ENCODE assay signal across 8 cellular contexts in genomic region chr6:106629103-106629858, GRCh38. TPM values are rescaled to one million over a fixed set of nuclear protein-coding genes. Genes with fewer than 3 reads are reported as not detected.
A peak's percentile ranks its signal among the peaks of the same experiment; 100 is the strongest.
DNase-seq lines count a peak whose midpoint lies in the region; ATAC-seq and TF ChIP-seq lines count a peak whose summit lies in the region.

QRSL1 (plus strand) TSS chr6:106629578; CDS start chr6:106629682, 104 bp downstream.
RTN4IP1 (minus strand) TSS chr6:106629498; CDS start chr6:106629021, 477 bp downstream.

- H3K4me3 ChIP-seq in LNCaP clone FGC (ENCODE audit: low read depth, low read length) (peak within 1 kb of the TSS; percentile 78), RWPE2 (ENCODE audit: severe bottlenecking) (peak within 1 kb of the TSS; percentile 58), fibroblast of pulmonary artery (replicated peaks; ENCODE audit: low read depth, low read length) (peak within 1 kb of the TSS; percentile 94)

- no peaks in the 10 kb centered on the region for H3K27me3 ChIP-seq in RWPE2 (ENCODE audit: insufficient read depth, poor library complexity, severe bottlenecking)

- 0 out of 2 replicates have a peak, but pooled peaks cover 5% of the 10 kb centered on the region for H3K36me3 ChIP-seq in RWPE2 (ENCODE audit: low read depth)

- no peaks in the 10 kb centered on the region for H3K9me3 Mint-ChIP-seq in nephron

- TF ChIP-seq CTCF in LNCaP clone FGC (IDR thresholded peaks at IDR 0.05; ENCODE audit: control insufficient read depth, extremely low read depth, insufficient read depth) (no peak), RWPE2 (IDR thresholded peaks at IDR 0.05; ENCODE audit: poor library complexity, severe bottlenecking) (no peak), fibroblast of pulmonary artery (IDR thresholded peaks at IDR 0.05; ENCODE audit: low read length, missing control alignments) (no peak), nephron (IDR thresholded peaks at IDR 0.05; ENCODE audit: unreplicated experiment in 3 of 3) (no peak)

- H3K27ac Mint-ChIP-seq in nephron: peak within 1 kb of the TSS; percentile 91 to 98 (median 96)

- DNase-seq in ELF-1 (ENCODE audit: low read depth, low spot score): peak; percentile 98
- DNase-seq in H4 (ENCODE audit: low spot score): peak; percentile 76
- peak; percentile 84 for DNase-seq in LNCaP clone FGC (ENCODE audit: low read depth)
- peak; percentile 72 for DNase-seq in RWPE2 (ENCODE audit: low spot score)
- DNase-seq in activated T-helper 9 cell treated with anti-CD3 and anti-CD28 coated beads, Interleukin-2, amount 50 U/mL, for 16 hours (ENCODE audit: low read depth): peak; percentile 71
- peak; percentile 94 for DNase-seq in fibroblast of pulmonary artery (ENCODE audit: low read depth)
- DNase-seq in stimulated activated naive CD8-positive, alpha-beta T cell treated with anti-CD3 and anti-CD28 coated beads, Interleukin-15, Interleukin-2, amounts not matched to agents 100 U/mL and 50 U/mL, for 24 hours: peak; percentile 83

- H3K4me1 Mint-ChIP-seq in nephron: peaks cover 16% of the 10 kb centered on the region

- no peaks in the 10 kb centered on the region for H3K4me1 ChIP-seq in RWPE2 (ENCODE audit: insufficient read depth, poor library complexity, severe bottlenecking)

- H3K27ac ChIP-seq in RWPE2 (ENCODE audit: poor library complexity, severe bottlenecking): peak within 1 kb of the TSS; percentile 46

- H3K36me3 Mint-ChIP-seq in nephron (ENCODE audit: low read depth): peaks cover 3% of the 10 kb centered on the region

- H3K4me3 Mint-ChIP-seq in nephron: peak within 1 kb of the TSS; percentile 92 to 96 (median 95)

- H3K9me3 ChIP-seq in RWPE2 (ENCODE audit: severe bottlenecking): no peaks in the 10 kb centered on the region

- ATAC-seq in RWPE2 (ENCODE audit: low read depth): peak; percentile 97
- peak; percentile 95 for ATAC-seq in stimulated activated naive CD8-positive, alpha-beta T cell treated with anti-CD3 and anti-CD28 coated beads, Interleukin-15, Interleukin-2, amounts not matched to agents 100 U/mL and 50 U/mL, for 24 hours

- no peaks in the 10 kb centered on the region for H3K27me3 Mint-ChIP-seq in nephron (ENCODE audit: low read depth)

RNA-seq across cellular contexts. Expression of gene QRSL1, which starts in this region (rescaled TPM):
- total RNA-seq in H4 (2014; rRNA removed; shearing (Covaris generic)): 5.9 and 8.2 TPM in 2 replicates

RNA-seq across cellular contexts. Expression of gene RTN4IP1, which starts in this region (rescaled TPM):
- 6.9 and 12.9 TPM in 2 replicates for total RNA-seq in H4 (2014; rRNA removed; shearing (Covaris generic))

Comparison
In these comparisons a context has a peak if more than half of its experiments do, and no peak if none do; other contexts are left out.
1. Peak in every context shown above with its lines: DNase-seq, ATAC-seq, H3K4me3 ChIP-seq and H3K27ac ChIP-seq.